In genomic region chr7:20220824-20221547, GRCh38 we compare ENCODE assay signal across 1 cellular context.
A peak's percentile ranks its signal among the peaks of the same experiment; 100 is the strongest.
TF ChIP-seq lines count a peak whose summit lies in the region.

No MANE protein-coding gene starts in this region.

TF ChIP-seq in K562, 482 proteins besides CTCF, POLR2A, EP300 and RAD21 (continued from another document and continues in another):
- TF ChIP-seq BACH1 (tag; IDR thresholded peaks at IDR 0.05): peak; percentile 55; the same call in 1 of the 2 replicates
- TF ChIP-seq ZNF592 (IDR thresholded peaks at IDR 0.05): peak; percentile 87
- TF ChIP-seq LCOR (CRISPR knock-in tag; IDR thresholded peaks at IDR 0.05): 0 out of 2 replicates have a peak, but pooled peaks have one; percentile 53
- peak; percentile 29; the same call in 1 of the 2 replicates for TF ChIP-seq SMARCC2 (IDR thresholded peaks at IDR 0.05; ENCODE audit: low read depth)
- no peak for TF ChIP-seq ZNF780A (CRISPR knock-in tag; IDR thresholded peaks at IDR 0.05)
- peak; percentile 90 for TF ChIP-seq FOSL1 (tag; conservative IDR thresholded peaks at IDR 0.05)
- TF ChIP-seq TEAD4 (IDR thresholded peaks at IDR 0.05; ENCODE audit: low read length): peak; percentile 64
- TF ChIP-seq TEAD4 (CRISPR knock-in tag; IDR thresholded peaks at IDR 0.05; ENCODE audit: borderline replicate concordance): no peak
- peak; percentile 75; the same call in 1 of the 2 replicates for TF ChIP-seq CREB3 (tag; conservative IDR thresholded peaks at IDR 0.05; ENCODE audit: low read depth)
- TF ChIP-seq NFE2L1 (tag; IDR thresholded peaks at IDR 0.05; ENCODE audit: borderline replicate concordance, low read depth): peak; percentile 22; the same call in 1 of the 2 replicates
- TF ChIP-seq IRF9 (tag; IDR thresholded peaks at IDR 0.05): 0 out of 2 replicates have a peak, but pooled peaks have one; percentile 13
- TF ChIP-seq PPARD (CRISPR knock-in tag; IDR thresholded peaks at IDR 0.05): no peak
- no peak for TF ChIP-seq YY1 (IDR thresholded peaks at IDR 0.05; ENCODE audit: borderline replicate concordance in 1 of 3, control insufficient read depth in 1 of 3, extremely low read depth in 1 of 3, insufficient read depth in 3 of 3, insufficient read length in 1 of 3, insufficient replicate concordance in 2 of 3, low read depth in 1 of 3, low read length in 2 of 3)
- TF ChIP-seq SMARCA4 (IDR thresholded peaks at IDR 0.05): peak; percentile 66; the same call in 1 of the 2 replicates
- peak; percentile 42; the same call in 1 of the 2 replicates for TF ChIP-seq TCF3 (CRISPR knock-in tag; IDR thresholded peaks at IDR 0.05)
- 0 out of 2 replicates have a peak, but pooled peaks have one; percentile 26 for TF ChIP-seq RNF2 (IDR thresholded peaks at IDR 0.05)
- no peak for TF ChIP-seq PREB (CRISPR knock-in tag; IDR thresholded peaks at IDR 0.05)
- peak; percentile 84 for TF ChIP-seq ATF3 (IDR thresholded peaks at IDR 0.05)
- no peak for TF ChIP-seq ATF3 (CRISPR knock-in tag; conservative IDR thresholded peaks at IDR 0.05)
- peak; percentile 77; the same call in 1 of the 2 replicates for TF ChIP-seq ZNF584 (CRISPR knock-in tag; IDR thresholded peaks at IDR 0.05; ENCODE audit: low read depth)
- peak; percentile 59; the same call in 1 of the 2 replicates for TF ChIP-seq PTTG1 (tag; IDR thresholded peaks at IDR 0.05; ENCODE audit: low read depth)
- peak in 1 of 2 experiments; percentile 39; a peak in 2 of 4 replicates for TF ChIP-seq TRIM24 (IDR thresholded peaks at IDR 0.05)
- TF ChIP-seq NFE2 (IDR thresholded peaks at IDR 0.05; ENCODE audit: low read depth): peak; percentile 7; the same call in 1 of the 2 replicates
- TF ChIP-seq MAZ (CRISPR knock-in tag; conservative IDR thresholded peaks at IDR 0.05 in 1 of 2, IDR thresholded peaks at IDR 0.05 in 1 of 2): peak in 1 of 2 experiments; percentile 40; a peak in 2 of 4 replicates
- TF ChIP-seq ZNF431 (CRISPR knock-in tag; IDR thresholded peaks at IDR 0.05): no peak
- TF ChIP-seq ESRRA (IDR thresholded peaks at IDR 0.05; ENCODE audit: borderline replicate concordance, low read depth): peak; percentile 17; the same call in 1 of the 2 replicates
- TF ChIP-seq MGA (IDR thresholded peaks at IDR 0.05): 0 out of 2 replicates have a peak, but pooled peaks have one; percentile 23
- peak; percentile 26; the same call in 1 of the 2 replicates for TF ChIP-seq PML (IDR thresholded peaks at IDR 0.05; ENCODE audit: low read length)
- 0 out of 2 replicates have a peak, but pooled peaks have one; percentile 13 for TF ChIP-seq NFRKB (IDR thresholded peaks at IDR 0.05; ENCODE audit: low read depth)
- TF ChIP-seq ZNF408 (CRISPR knock-in tag; IDR thresholded peaks at IDR 0.05; ENCODE audit: low read depth): no peak
- no peak for TF ChIP-seq ZNF121 (CRISPR knock-in tag; conservative IDR thresholded peaks at IDR 0.05)
- peak; percentile 85; the same call in 1 of the 2 replicates for TF ChIP-seq ZNF175 (CRISPR knock-in tag; IDR thresholded peaks at IDR 0.05; ENCODE audit: low read depth)
- no peak for TF ChIP-seq CREB3L1 (IDR thresholded peaks at IDR 0.05; ENCODE audit: borderline replicate concordance, low read depth)
- TF ChIP-seq HNRNPL (IDR thresholded peaks at IDR 0.05; ENCODE audit: low read depth, low read length): no peak
- TF ChIP-seq MLLT1 (IDR thresholded peaks at IDR 0.05): peak in 1 of 2 experiments; percentile 33; a peak in 1 of 4 replicates
